Comparison of ENCODE assay signal across 8 cellular contexts in genomic region chr7:97026705-97027426, GRCh38. TPM values are rescaled to one million over a fixed set of nuclear protein-coding genes. Genes with fewer than 3 reads are reported as not detected.
A peak's percentile ranks its signal among the peaks of the same experiment; 100 is the strongest.
DNase-seq lines count a peak whose midpoint lies in the region; FAIRE-seq and TF ChIP-seq lines count a peak whose summit lies in the region.

No MANE protein-coding gene starts in this region.

- in situ Hi-C loops in KBM-7 (cut with MboI; ENCODE audit: low pct_unique_long_range_greater_than_20kb, low sequenced_read_pairs) = loop anchor here (25.0 kb wide), 1 partner anchor 1115 kb away; no protein-coding TSS in a partner anchor

- H3K27ac ChIP-seq in duodenal mucosa (ENCODE audit: low read depth, low read length) = no peak overlapping the region
- peak overlapping the region; percentile 11 for H3K27ac ChIP-seq in neural cell (ENCODE audit: low read length)
- no peak overlapping the region for H3K27ac ChIP-seq in colonic mucosa

- FAIRE-seq in GM12891 (lab: Jason Lieb, UNC) (peak; percentile 23), HTR-8/SVneo (lab: Jason Lieb, UNC) (no peak)

- no peak for TF ChIP-seq RAD21 in neural cell (conservative IDR thresholded peaks at IDR 0.05)

- no peaks in the 10 kb centered on the region for H3K9me2 ChIP-seq in neural cell (ENCODE audit: insufficient read depth, low read length)

- H3K4me3 ChIP-seq in duodenal mucosa (ENCODE audit: low read depth in 1 of 2, low read length in 2 of 2) = peak overlapping the region; percentile 51 to 63
- peak overlapping the region; percentile 87 for H3K4me3 ChIP-seq in neural cell (ENCODE audit: low read length)
- H3K4me3 ChIP-seq in colonic mucosa = no peak overlapping the region

- no peaks in the 10 kb centered on the region for H3K36me3 ChIP-seq in duodenal mucosa (ENCODE audit: control insufficient read depth in 1 of 2, insufficient read depth in 2 of 2, low read length in 2 of 2)
- peaks cover 6% of the 10 kb centered on the region for H3K36me3 ChIP-seq in neural cell (ENCODE audit: insufficient read depth, low read length)
- no peaks in the 10 kb centered on the region for H3K36me3 ChIP-seq in colonic mucosa

- peaks cover 4% of the 10 kb centered on the region for H3F3A ChIP-seq in neural cell (ENCODE audit: insufficient read depth, low read length, poor library complexity, severe bottlenecking)

- DNase-seq in GM12891 (ENCODE audit: insufficient read length, low spot score) (no peak), KBM-7 (peak; percentile 59), SW 1271 (lab: John Stamatoyannopoulos, UW) (no peak), colonic mucosa (no peak), HTR-8/SVneo (ENCODE audit: insufficient read length, low spot score) (no peak), hypothalamus (lab: John Stamatoyannopoulos, UW) (no peak)

- H3K9me3 ChIP-seq in duodenal mucosa (ENCODE audit: control insufficient read depth in 1 of 2, low read length in 2 of 2) (no peaks in the 10 kb centered on the region), neural cell (ENCODE audit: low read length) (no peaks in the 10 kb centered on the region), colonic mucosa (no peaks in the 10 kb centered on the region)

- no peak for TF ChIP-seq EP300 in neural cell (conservative IDR thresholded peaks at IDR 0.05; ENCODE audit: poor library complexity, severe bottlenecking)

- intact Hi-C loops in colonic mucosa (cut with DNase I) = loop anchor here (5.0 kb wide), 2 partner anchors 955 to 1110 kb away; no protein-coding TSS in a partner anchor

- H3K79me2 ChIP-seq in neural cell (replicated peaks; ENCODE audit: insufficient read depth, low read length) = peaks cover 54% of the 10 kb centered on the region

- H3K27me3 ChIP-seq in duodenal mucosa (ENCODE audit: control insufficient read depth in 1 of 2, insufficient read depth in 2 of 2, low read length in 2 of 2) = peaks cover 55 to 63% of the 10 kb centered on the region in 2 donors
- H3K27me3 ChIP-seq in neural cell (ENCODE audit: insufficient read depth, low read depth, low read length) = peaks cover 25% of the 10 kb centered on the region
- H3K27me3 ChIP-seq in colonic mucosa = peaks cover 50% of the 10 kb centered on the region

- H3K9ac ChIP-seq in duodenal mucosa (ENCODE audit: low read depth in 1 of 2, low read length in 2 of 2) (no peak overlapping the region), neural cell (ENCODE audit: low read length) (peak overlapping the region; percentile 99), colonic mucosa (ENCODE audit: low read depth in 2 of 2, low read length in 2 of 2) (peak overlapping the region in 1 of 2 donors; percentile 12)

- H2AFZ ChIP-seq in neural cell (ENCODE audit: low read depth, low read length) = no peak overlapping the region

- no peak for TF ChIP-seq CTCF in neural cell (IDR thresholded peaks at IDR 0.05; ENCODE audit: poor library complexity, severe bottlenecking)
- no peak for TF ChIP-seq CTCF in colonic mucosa (IDR thresholded peaks at IDR 0.05)

- peak overlapping the region; percentile 83 for H3K4me2 ChIP-seq in neural cell (ENCODE audit: low read length)

- no peaks in the 10 kb centered on the region for H4K20me1 ChIP-seq in neural cell (ENCODE audit: insufficient read depth)

- peaks cover 19 to 24% of the 10 kb centered on the region in 2 donors for H3K4me1 ChIP-seq in duodenal mucosa (ENCODE audit: control insufficient read depth in 1 of 2, insufficient read depth in 2 of 2, low read length in 2 of 2)
- no peaks in the 10 kb centered on the region for H3K4me1 ChIP-seq in colonic mucosa

- TF ChIP-seq POLR2A in GM12891 (IDR thresholded peaks at IDR 0.05; ENCODE audit: low read depth, low read length) = no peak

TF ChIP-seq in GM12891, 5 proteins besides CTCF, POLR2A, EP300 and RAD21:
- TF ChIP-seq TAF1 (IDR thresholded peaks at IDR 0.05; ENCODE audit: low read depth, low read length) = no peak
- no peak for TF ChIP-seq PAX5 (IDR thresholded peaks at IDR 0.05; ENCODE audit: insufficient read depth, low read length, severe bottlenecking)
- TF ChIP-seq SPI1 (IDR thresholded peaks at IDR 0.05; ENCODE audit: low read depth, low read length) = no peak
- no peak for TF ChIP-seq POLR2AphosphoS5 (IDR thresholded peaks at IDR 0.05; ENCODE audit: low read depth, low read length)
- no peak for TF ChIP-seq POU2F2 (IDR thresholded peaks at IDR 0.05; ENCODE audit: low read depth, low read length)

TF ChIP-seq in neural cell, 6 proteins besides CTCF, POLR2A, EP300 and RAD21:
- TF ChIP-seq MXI1 (conservative IDR thresholded peaks at IDR 0.05; ENCODE audit: poor library complexity, severe bottlenecking) (no peak), TAF1 (IDR thresholded peaks at IDR 0.05; ENCODE audit: low read depth) (no peak), POLR2AphosphoS5 (IDR thresholded peaks at IDR 0.05) (no peak), EZH2 (IDR thresholded peaks at IDR 0.05; ENCODE audit: borderline replicate concordance, insufficient read depth, low read length, poor library complexity, severe bottlenecking) (no peak), REST (IDR thresholded peaks at IDR 0.05; ENCODE audit: borderline replicate concordance) (no peak), SMC3 (conservative IDR thresholded peaks at IDR 0.05; ENCODE audit: poor library complexity) (no peak)

RNA-seq across cellular contexts. Expression of gene DLX5, which starts 2.2 kb away (rescaled TPM):
- not detected for polyA plus RNA-seq in GM12891 (2012; ENCODE audit: low read depth, missing spikeins)
- 40.5 and 44.6 TPM in 2 replicates for polyA plus RNA-seq in neural cell
- 61.4 and 76.9 TPM in 2 replicates for polyA minus RNA-seq in neural cell
- not detected for total RNA-seq in colonic mucosa

RNA-seq across cellular contexts. Expression of gene DLX6, which starts 21.5 kb away (rescaled TPM):
- not detected for polyA plus RNA-seq in GM12891 (2012; ENCODE audit: low read depth, missing spikeins)
- polyA plus RNA-seq in neural cell = 53.6 and 58.8 TPM in 2 replicates
- polyA minus RNA-seq in neural cell = 94.0 and 104 TPM in 2 replicates
- not detected for total RNA-seq in colonic mucosa
